Comparison of ENCODE assay signal across 9 cellular contexts in the genomic region with DNA sequence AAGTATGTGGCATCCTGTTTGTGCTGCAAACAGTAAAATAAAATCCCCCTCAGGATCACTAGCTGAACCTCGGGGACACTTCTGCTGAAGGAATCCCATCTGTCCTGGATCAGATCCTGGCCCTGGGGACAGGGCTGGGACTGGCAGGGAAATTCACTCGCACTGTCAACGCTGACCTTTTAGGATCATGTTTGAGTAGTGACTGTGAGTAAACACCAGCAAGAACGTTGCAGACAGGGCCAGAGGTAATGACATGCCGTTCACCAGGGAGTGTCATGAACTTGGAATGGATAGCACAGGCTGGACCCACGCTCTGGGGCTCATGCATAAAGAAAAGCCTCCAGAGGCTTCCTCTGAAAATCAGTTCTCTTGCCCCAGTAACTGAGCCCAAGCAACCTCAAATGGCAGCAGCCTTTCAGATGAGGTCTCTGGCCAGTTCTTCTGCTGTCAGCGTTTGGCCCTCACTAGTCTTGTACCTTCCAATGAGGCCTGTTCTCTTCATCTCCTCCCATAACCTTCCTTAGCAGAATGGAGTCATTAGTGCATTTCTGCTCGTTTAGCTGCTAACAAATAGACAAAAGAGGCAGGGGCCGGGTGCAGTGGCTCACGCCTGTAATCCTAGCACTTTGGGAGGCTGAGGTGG. TPM values are rescaled to one million over a fixed set of nuclear protein-coding genes. Genes with fewer than 3 reads are reported as not detected.
DNase-seq lines count a peak whose midpoint lies in the region; ATAC-seq and TF ChIP-seq lines count a peak whose summit lies in the region.
"Had no signal": no experiment of that assay in that cellular context is flagged by ENCODE, and none has a peak within 500 bp of the region (broad histone marks: within the 10 kb centered on the region; RNA-seq: fewer than 3 reads in every experiment).

No MANE protein-coding gene starts in this region.

- H3K4me1 Mint-ChIP-seq in GM23338 = peaks cover 35% of the 10 kb centered on the region

- H3K36me3 ChIP-seq in GM23338 (ENCODE audit: insufficient read depth) (no peaks in the 10 kb centered on the region), PC-3 (ENCODE audit: low read depth, low read length) (no peaks in the 10 kb centered on the region), hepatocyte (replicated peaks; ENCODE audit: insufficient read depth, low read depth) (no peaks in the 10 kb centered on the region), stomach (no peaks in the 10 kb centered on the region)

- no TSS peak for BruUV-seq in PC-3 (replicated peaks; lab: Mats Ljungman, UMichigan)

- H4K20me1 ChIP-seq in GM23338 (replicated peaks; ENCODE audit: insufficient read depth) = no peaks in the 10 kb centered on the region
- H4K20me1 ChIP-seq in PC-3 (ENCODE audit: low read length) = no peaks in the 10 kb centered on the region
- H4K20me1 ChIP-seq in hepatocyte (ENCODE audit: insufficient read depth, poor library complexity, severe bottlenecking) = no peaks in the 10 kb centered on the region

- no peaks in the 10 kb centered on the region for H3K36me3 Mint-ChIP-seq in GM23338 (ENCODE audit: low read depth)
- H3K36me3 Mint-ChIP-seq: activated naive CD8-positive, alpha-beta T cell had no signal

- no peak overlapping the region for H3K27ac ChIP-seq in GM23338 (ENCODE audit: low read depth)
- H3K27ac ChIP-seq in PC-3 (ENCODE audit: low read length) = peak overlapping the region; percentile 60
- peak overlapping the region; percentile 67 for H3K27ac ChIP-seq in hepatocyte
- H3K27ac ChIP-seq in stomach = peak overlapping the region; percentile 37 to 71 (median 50)

- TF ChIP-seq POLR2A in stomach (IDR thresholded peaks at IDR 0.05) = no peak

- no peaks in the 10 kb centered on the region for H3K79me2 ChIP-seq in GM23338 (replicated peaks; ENCODE audit: insufficient read depth)
- H3K79me2 ChIP-seq in PC-3 (ENCODE audit: low read length) = no peaks in the 10 kb centered on the region
- H3K79me2 ChIP-seq in hepatocyte = no peaks in the 10 kb centered on the region

- H3K9ac ChIP-seq in PC-3 (ENCODE audit: low read length) = peak overlapping the region; percentile 0; the same call in 1 of the 2 replicates

- H3K4me2 ChIP-seq in GM23338 = 0 out of 2 replicates have a peak overlapping the region, but pooled peaks have one; percentile 22
- peak overlapping the region; percentile 51 for H3K4me2 ChIP-seq in PC-3 (ENCODE audit: low read length)
- peak overlapping the region; percentile 63 for H3K4me2 ChIP-seq in hepatocyte

- no peak for TF ChIP-seq EP300 in stomach (IDR thresholded peaks at IDR 0.05)

- H3K4me3 ChIP-seq in GM23338 (no peak overlapping the region), PC-3 (ENCODE audit: low read length) (no peak overlapping the region), hepatocyte (no peak overlapping the region), stomach (peak overlapping the region in 2 of 4 donors; percentile 12 to 28)

- H3K4me3 Mint-ChIP-seq in GM23338 = no peak overlapping the region; the same call in 2 of the 3 replicates
- H3K4me3 Mint-ChIP-seq: activated naive CD8-positive, alpha-beta T cell had no signal

- H3F3A ChIP-seq in GM23338 (replicated peaks; ENCODE audit: low read depth) (no peaks in the 10 kb centered on the region), PC-3 (ENCODE audit: low read length, unreplicated experiment) (no peaks in the 10 kb centered on the region)

- CTCF ChIA-PET in PC-3 (lab: Charles Lee) = no interaction called here

- no peaks in the 10 kb centered on the region for H3K9me3 Mint-ChIP-seq in GM23338

- TF ChIP-seq CTCF in GM23338 (conservative IDR thresholded peaks at IDR 0.05; ENCODE audit: low read depth in 2 of 2) = no peak
- no peak for TF ChIP-seq CTCF in PC-3 (conservative IDR thresholded peaks at IDR 0.05; ENCODE audit: low read depth, low read length)
- TF ChIP-seq CTCF in hepatocyte (IDR thresholded peaks at IDR 0.05; ENCODE audit: poor library complexity) = no peak
- no peak for TF ChIP-seq CTCF in stomach (IDR thresholded peaks at IDR 0.05)

- no peak; the same call in 1 of the 3 replicates for ATAC-seq in GM23338
- ATAC-seq in PC-3 = peak; percentile 98
- no peak for ATAC-seq in HG03175 (IDR thresholded peaks at IDR 0.05; ENCODE audit: unreplicated experiment)
- no peak for ATAC-seq in GM19463 (IDR thresholded peaks at IDR 0.05; ENCODE audit: unreplicated experiment)

- H3K9me3 ChIP-seq in PC-3 (ENCODE audit: low read length) = no peaks in the 10 kb centered on the region
- H3K9me3 ChIP-seq in hepatocyte (ENCODE audit: low read depth) = no peaks in the 10 kb centered on the region
- no peaks in the 10 kb centered on the region for H3K9me3 ChIP-seq in stomach

- 42% methylated on average over 10 of the region's 10 CpGs for WGBS in hepatocyte (ENCODE audit: low lambda C conversion rate, missing lambda C conversion rate)
- 38 to 45% (median 42%) methylated on average over 9 to 10 of the region's 10 CpGs for WGBS in stomach, 5 donors

- POLR2A ChIA-PET in PC-3 (lab: Charles Lee; ENCODE audit: unreplicated experiment) = interaction anchor here (0.5 kb wide), 1 partner anchor 33 kb away, joined by 4 read pairs; no protein-coding TSS in a partner anchor

- H3K4me1 ChIP-seq in GM23338 (ENCODE audit: insufficient read depth) (peaks cover 11% of the 10 kb centered on the region), PC-3 (ENCODE audit: insufficient read depth, low read length) (peaks cover 14% of the 10 kb centered on the region), hepatocyte (ENCODE audit: insufficient read depth) (peaks cover 25% of the 10 kb centered on the region), stomach (peaks cover 16 to 35% (median 18%) of the 10 kb centered on the region in 4 donors)

- H3K9me2 ChIP-seq in GM23338 (ENCODE audit: insufficient read depth) (no peaks in the 10 kb centered on the region), PC-3 (replicated peaks; ENCODE audit: low read length) (no peaks in the 10 kb centered on the region), hepatocyte (replicated peaks; ENCODE audit: insufficient read depth) (no peaks in the 10 kb centered on the region)

- peaks cover 8% of the 10 kb centered on the region for H3K27me3 Mint-ChIP-seq in GM23338 (ENCODE audit: insufficient read depth, low read depth, poor library complexity)
- H3K27me3 Mint-ChIP-seq: activated naive CD8-positive, alpha-beta T cell had no signal

- H3K27me3 ChIP-seq in GM23338 (ENCODE audit: insufficient read depth) (no peaks in the 10 kb centered on the region), PC-3 (ENCODE audit: low read length) (no peaks in the 10 kb centered on the region), hepatocyte (no peaks in the 10 kb centered on the region), stomach (no peaks in the 10 kb centered on the region)

- no peak overlapping the region; the same call in 1 of the 2 replicates for H3K27ac Mint-ChIP-seq in GM23338
- H3K27ac Mint-ChIP-seq: activated naive CD8-positive, alpha-beta T cell had no signal

- H2AFZ ChIP-seq in GM23338 = peak overlapping the region; percentile 89
- H2AFZ ChIP-seq in PC-3 (ENCODE audit: low read length) = peak overlapping the region; percentile 71
- no peak overlapping the region for H2AFZ ChIP-seq in hepatocyte

- DNase-seq in GM23338 (ENCODE audit: low spot score) = no peak
- DNase-seq in PC-3 = peak; percentile 88
- DNase-seq in hepatocyte (ENCODE audit: low spot score) = peak; percentile 68
- DNase-seq in stomach = peak; percentile 50
- DNase-seq in HCEC 1CT = no peak
- DNase-seq: activated CD4-positive, alpha-beta T cell treated with anti-CD3 and anti-CD28 coated beads for 1 hour had no signal

- intact Hi-C loops in PC-3 (cut with micrococcal nuclease) = loop anchor here (2.0 kb wide), 1 partner anchor 40 kb away; no protein-coding TSS in a partner anchor
- intact Hi-C loops in stomach (cut with DNase I; ENCODE audit: low total_unique reads) = loop anchor here (10.0 kb wide), 1 partner anchor 50 kb away; no protein-coding TSS in a partner anchor

TF ChIP-seq in GM23338, 12 proteins besides CTCF, POLR2A, EP300 and RAD21:
- TF ChIP-seq EZH2 (IDR thresholded peaks at IDR 0.05; ENCODE audit: low read depth, unreplicated experiment) = no peak
- TF ChIP-seq STAT1 (IDR thresholded peaks at IDR 0.05; ENCODE audit: unreplicated experiment) = no peak
- no peak for TF ChIP-seq EZH2phosphoT487 (IDR thresholded peaks at IDR 0.05; ENCODE audit: unreplicated experiment)

RNA-seq across cellular contexts. Expression of a gene that starts 51.0 kb away (rescaled TPM):
- total RNA-seq in GM23338 (2014; rRNA removed; shearing (Covaris generic)) = not detected in 2 replicates
- not detected in 2 replicates for polyA plus RNA-seq in GM23338 (2016; fragmentation: Nextera tagmentation; extraction: Ambion mirVana)
- total RNA-seq in PC-3 (2014; rRNA removed) = 0.47 and 1.2 TPM in 2 replicates
- 0.10 TPM in 1 of 2 replicates, not detected in the other for total RNA-seq in hepatocyte
- 0.77 and 1.0 TPM in 2 replicates for polyA plus RNA-seq in hepatocyte
- total RNA-seq in stomach = 1 to 10 TPM in 4 of 5 donors, not detected in 1; 1.5 to 3.6 (median 2.3) TPM
- 10 to 100 TPM in 1 of 3 donors, 1 to 10 TPM in 2; 1.1 to 27.7 (median 4.6) TPM for polyA plus RNA-seq in stomach

Comparison
In these comparisons a context has a peak if more than half of its experiments do, and no peak if none do; other contexts are left out.
1. DNase-seq: peak in PC-3 (single experiment), hepatocyte (single experiment) and stomach (single experiment); none in GM23338 (single experiment) and HCEC 1CT (single experiment).
2. Peak in every context shown above with its lines, with median percentiles within 50 percentile points of each other: H3K4me2 ChIP-seq.